In the genomic region with DNA sequence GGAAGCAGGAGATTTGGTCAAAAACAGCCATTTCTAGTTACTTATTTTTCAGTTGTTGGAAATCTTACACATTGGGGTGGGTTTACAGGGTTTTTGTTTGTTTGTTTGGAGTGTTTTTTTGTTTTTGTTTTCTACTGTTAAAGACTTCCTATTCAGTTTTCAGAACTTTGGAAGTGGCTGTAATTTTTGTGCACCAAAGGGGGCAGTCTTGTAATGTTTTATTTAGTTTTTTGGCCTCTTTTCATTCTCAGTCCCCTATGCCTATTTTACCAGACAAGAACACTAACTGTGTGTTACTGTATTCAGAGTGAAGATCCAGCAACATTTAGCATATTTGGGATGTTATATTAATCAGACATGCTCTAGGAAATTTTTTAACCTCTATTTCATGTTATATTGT, we compare ENCODE assay signal across 8 cellular contexts. TPM values are rescaled to one million over a fixed set of nuclear protein-coding genes. Genes with fewer than 3 reads are reported as not detected.
DNase-seq lines count a peak whose midpoint lies in the region; ATAC-seq and TF ChIP-seq lines count a peak whose summit lies in the region.

No MANE protein-coding gene starts in this region.

- DNase-seq in EL (peak; percentile 26), MM.1S (peak; percentile 32), chondrocyte (ENCODE audit: low spot score) (no peak), H7 (no peak)

- no peak for ATAC-seq in stimulated activated memory B cell treated with anti-CD40 and anti-IgM and Interleukin-4, amounts not matched to agents 10 μg/mL and 1 μg/mL and 100 μg/mL, for 72 hours
- ATAC-seq in HG03159 (IDR thresholded peaks at IDR 0.05; ENCODE audit: unreplicated experiment) (no peak), GM21526 (IDR thresholded peaks at IDR 0.05; ENCODE audit: low FRiP score, unreplicated experiment) (no peak)

- no peak overlapping the region for H3K4me2 ChIP-seq in MM.1S (ENCODE audit: low read depth, low read length)
- H3K4me2 ChIP-seq in parathyroid adenoma (ENCODE audit: low read length): no peak overlapping the region

- no peaks in the 10 kb centered on the region for H3K36me3 Mint-ChIP-seq in chondrocyte (ENCODE audit: low read depth)
- no peaks in the 10 kb centered on the region for H3K36me3 Mint-ChIP-seq in stimulated activated memory B cell treated with anti-CD40 and anti-IgM and Interleukin-4, amounts not matched to agents 10 μg/mL and 1 μg/mL and 100 μg/mL, for 72 hours

- H3K9me3 ChIP-seq in MM.1S (replicated peaks; ENCODE audit: insufficient read depth, low read length): no peaks in the 10 kb centered on the region
- H3K9me3 ChIP-seq in parathyroid adenoma (ENCODE audit: control insufficient read depth, low read length): no peaks in the 10 kb centered on the region

- no peak overlapping the region for H3K4me3 Mint-ChIP-seq in chondrocyte (ENCODE audit: unreplicated experiment)
- no peak overlapping the region for H3K4me3 Mint-ChIP-seq in stimulated activated memory B cell treated with anti-CD40 and anti-IgM and Interleukin-4, amounts not matched to agents 10 μg/mL and 1 μg/mL and 100 μg/mL, for 72 hours

- H3K27me3 Mint-ChIP-seq in chondrocyte (ENCODE audit: low read depth): peaks cover 11% of the 10 kb centered on the region
- H3K27me3 Mint-ChIP-seq in stimulated activated memory B cell treated with anti-CD40 and anti-IgM and Interleukin-4, amounts not matched to agents 10 μg/mL and 1 μg/mL and 100 μg/mL, for 72 hours: no peaks in the 10 kb centered on the region

- no peaks in the 10 kb centered on the region for H3K4me1 ChIP-seq in MM.1S (ENCODE audit: low read length)
- H3K4me1 ChIP-seq in parathyroid adenoma: no peaks in the 10 kb centered on the region

- H3K79me2 ChIP-seq in MM.1S (ENCODE audit: low read length) (no peaks in the 10 kb centered on the region), parathyroid adenoma (no peaks in the 10 kb centered on the region)

- H3K27ac ChIP-seq in MM.1S (ENCODE audit: low read length) (no peak overlapping the region), parathyroid adenoma (no peak overlapping the region)

- no peaks in the 10 kb centered on the region for H3K4me1 Mint-ChIP-seq in chondrocyte (ENCODE audit: low read depth)
- H3K4me1 Mint-ChIP-seq in stimulated activated memory B cell treated with anti-CD40 and anti-IgM and Interleukin-4, amounts not matched to agents 10 μg/mL and 1 μg/mL and 100 μg/mL, for 72 hours: no peaks in the 10 kb centered on the region

- no peak overlapping the region for H3K9ac ChIP-seq in MM.1S (ENCODE audit: low read length)
- H3K9ac ChIP-seq in parathyroid adenoma: no peak overlapping the region

- TF ChIP-seq CTCF in MM.1S (IDR thresholded peaks at IDR 0.05; ENCODE audit: low read length): peak; percentile 43
- TF ChIP-seq CTCF in chondrocyte (IDR thresholded peaks at IDR 0.05): peak; percentile 78
- peak; percentile 63 for TF ChIP-seq CTCF in parathyroid adenoma (IDR thresholded peaks at IDR 0.05)

- no peaks in the 10 kb centered on the region for H3F3A ChIP-seq in MM.1S (ENCODE audit: insufficient read depth, low read length)

- H3K36me3 ChIP-seq in MM.1S (replicated peaks; ENCODE audit: insufficient read depth, low read length) (no peaks in the 10 kb centered on the region), parathyroid adenoma (ENCODE audit: control insufficient read depth, insufficient read depth, low read length) (no peaks in the 10 kb centered on the region), H7 (replicated peaks; ENCODE audit: control insufficient read depth, insufficient read depth, low read length) (no peaks in the 10 kb centered on the region)

- H3K4me3 ChIP-seq in MM.1S (ENCODE audit: low read length) (no peak overlapping the region), parathyroid adenoma (ENCODE audit: low read depth, low read length) (no peak overlapping the region), H7 (ENCODE audit: insufficient read depth, low read depth, low read length) (no peak overlapping the region)

- H3K27me3 ChIP-seq in MM.1S (replicated peaks; ENCODE audit: insufficient read depth, low read length) (no peaks in the 10 kb centered on the region), parathyroid adenoma (ENCODE audit: control insufficient read depth, insufficient read depth, low read length) (no peaks in the 10 kb centered on the region), H7 (ENCODE audit: control insufficient read depth, insufficient read depth, low read length) (peaks cover 4% of the 10 kb centered on the region)

- H2AFZ ChIP-seq in MM.1S (ENCODE audit: low read length) (no peak overlapping the region), parathyroid adenoma (no peak overlapping the region)

- no peaks in the 10 kb centered on the region for H3K9me3 Mint-ChIP-seq in chondrocyte (ENCODE audit: low read depth)
- no peaks in the 10 kb centered on the region for H3K9me3 Mint-ChIP-seq in stimulated activated memory B cell treated with anti-CD40 and anti-IgM and Interleukin-4, amounts not matched to agents 10 μg/mL and 1 μg/mL and 100 μg/mL, for 72 hours

- no peak overlapping the region for H3K27ac Mint-ChIP-seq in chondrocyte (ENCODE audit: unreplicated experiment)
- H3K27ac Mint-ChIP-seq in stimulated activated memory B cell treated with anti-CD40 and anti-IgM and Interleukin-4, amounts not matched to agents 10 μg/mL and 1 μg/mL and 100 μg/mL, for 72 hours: no peak overlapping the region

- H3K9me2 ChIP-seq in MM.1S (replicated peaks; ENCODE audit: insufficient read depth, low read length): no peaks in the 10 kb centered on the region

- no peaks in the 10 kb centered on the region for H4K20me1 ChIP-seq in MM.1S (ENCODE audit: insufficient read depth, low read length)

RNA-seq across cellular contexts. Expression of a gene that starts 20.6 kb away (rescaled TPM):
- 2.7 to 3.6 TPM (median 3.3 TPM) in 3 replicates for total RNA-seq in chondrocyte
- total RNA-seq in H7 (2014; rRNA removed; shearing (Covaris generic)): 0.44 and 0.80 TPM in 2 replicates

RNA-seq across cellular contexts. Expression of a gene that starts 43.6 kb away (rescaled TPM):
- 11.8 to 15.0 TPM (median 12.2 TPM) in 3 replicates for total RNA-seq in chondrocyte
- 8.0 and 10.3 TPM in 2 replicates for total RNA-seq in H7 (2014; rRNA removed; shearing (Covaris generic))

RNA-seq across cellular contexts. Expression of a gene that starts 46.0 kb away (rescaled TPM):
- total RNA-seq in chondrocyte: 0.20 TPM in 1 of 3 replicates, not detected in the others
- 0.44 TPM in 1 of 2 replicates, not detected in the other for total RNA-seq in H7 (2014; rRNA removed; shearing (Covaris generic))

RNA-seq across cellular contexts. Expression of a gene that starts 46.1 kb away (rescaled TPM):
- not detected in 3 replicates for total RNA-seq in chondrocyte
- total RNA-seq in H7 (2014; rRNA removed; shearing (Covaris generic)): 0.89 and 2.1 TPM in 2 replicates

RNA-seq across cellular contexts. Expression of a gene that starts 58.3 kb away (rescaled TPM):
- total RNA-seq in chondrocyte: 0.20 to 0.77 TPM in 2 of 3 replicates, not detected in the other
- 25.1 and 35.1 TPM in 2 replicates for total RNA-seq in H7 (2014; rRNA removed; shearing (Covaris generic))

Comparison
In these comparisons a context has a peak if more than half of its experiments do, and no peak if none do; other contexts are left out.
1. DNase-seq: peak in EL (single experiment) and MM.1S (single experiment); none in chondrocyte (single experiment) and H7 (single experiment).
2. Peak in every context shown above with its lines, with median percentiles within 50 percentile points of each other: CTCF ChIP-seq.